ENCODE assay signal across 15 cellular contexts in the genomic region with DNA sequence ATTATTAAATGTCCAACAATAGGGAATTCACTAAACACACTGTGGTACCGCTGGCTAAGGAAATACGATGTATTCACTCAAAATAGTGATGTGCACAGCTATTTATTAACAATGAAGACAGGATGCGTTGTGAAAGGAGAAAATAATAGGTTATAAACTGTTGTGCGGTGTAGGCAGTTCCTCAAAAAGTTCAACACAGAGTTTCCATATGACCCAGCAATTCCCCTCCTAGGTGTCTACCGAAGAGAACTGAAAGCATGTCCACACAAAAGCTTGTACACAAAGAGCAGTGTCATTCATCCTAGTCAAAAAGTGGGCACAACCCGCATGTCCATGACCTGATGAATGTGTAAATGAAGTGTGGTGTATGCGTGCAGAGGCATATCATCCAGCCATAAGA.
DNase-seq lines count a peak whose midpoint lies in the region; ATAC-seq lines count a peak whose summit lies in the region.
"Had no signal": no experiment of that assay in that cellular context is flagged by ENCODE, and none has a peak within 500 bp of the region (broad histone marks: within the 10 kb centered on the region; RNA-seq: fewer than 3 reads in every experiment).

No MANE protein-coding gene starts in this region.

- ATAC-seq in GM18511 (IDR thresholded peaks at IDR 0.05; ENCODE audit: unreplicated experiment): peak; percentile 87
- ATAC-seq in GM21528 (IDR thresholded peaks at IDR 0.05; ENCODE audit: low FRiP score, unreplicated experiment): peak; percentile 62
- peak; percentile 50 for ATAC-seq in HG03139 (IDR thresholded peaks at IDR 0.05; ENCODE audit: unreplicated experiment)
- no peak for ATAC-seq in HG02678 (IDR thresholded peaks at IDR 0.05; ENCODE audit: unreplicated experiment)

- DNase-seq in SIG-M5 treated with dmso at 0.1 percent for 504 hours (lab: John Stamatoyannopoulos, UW; ENCODE audit: unreplicated experiment): peak; percentile 90
- DNase-seq in NK-92 treated with Interleukin-12 subunit alpha and Interleukin-12 subunit beta, amount 100 ng/mL, for 24 hours (lab: John Stamatoyannopoulos, UW): no peak
- no peak for DNase-seq in activated CD8-positive, alpha-beta memory T cell treated with anti-CD3 and anti-CD28 coated beads, Interleukin-2, amount 50 U/mL, for 48 hours
- DNase-seq in activated CD4-positive, alpha-beta T cell treated with anti-CD3 and anti-CD28 coated beads for 4 hours: no peak
- DNase-seq: AML-193, anterior cingulate cortex, dorsolateral prefrontal cortex, foreskin fibroblast, kidney glomerular epithelial cell, NCI-H2227 treated with DMSO at 0.1 percent for 48 hours, RPMI8226 had no signal
